ENCODE assay signal across 1 cellular context in the genomic region with DNA sequence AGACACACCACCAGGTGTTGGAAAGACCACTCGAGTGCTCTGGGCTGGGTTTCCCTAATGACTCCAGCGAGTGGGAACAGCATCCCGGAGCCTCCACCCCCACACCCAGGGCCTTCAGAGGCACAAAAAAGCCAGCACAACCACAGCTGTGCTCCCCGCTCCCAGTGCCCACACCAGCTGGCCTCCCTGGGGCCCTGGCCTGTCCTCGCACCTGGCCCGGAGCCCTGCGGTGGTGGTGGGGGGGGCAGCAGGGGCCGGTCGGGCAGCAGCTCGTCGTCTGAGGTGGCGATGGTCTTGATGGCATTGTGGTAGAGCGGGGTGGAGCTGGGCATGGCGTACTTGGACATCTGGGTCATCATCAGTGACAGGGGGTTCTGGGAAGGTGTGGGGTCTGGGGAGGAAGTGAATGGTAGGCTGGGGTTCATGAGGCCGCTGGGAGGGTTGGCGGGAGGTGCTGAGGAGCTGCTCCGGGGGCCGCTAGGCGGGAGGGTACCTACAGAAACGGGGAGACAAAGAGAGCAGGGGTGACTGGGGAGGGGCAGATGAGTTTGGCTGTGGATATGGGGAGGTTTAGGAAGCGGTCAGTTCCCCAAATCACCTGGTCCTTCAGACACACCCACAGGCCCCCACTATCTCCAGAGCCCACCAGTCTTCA.
TF ChIP-seq lines count a peak whose summit lies in the region.

No MANE protein-coding gene starts in this region.

TF ChIP-seq in IMR-90, 13 proteins besides CTCF, POLR2A, EP300 and RAD21:
- no peak for TF ChIP-seq CEBPB (IDR thresholded peaks at IDR 0.05; ENCODE audit: low read depth, low read length)
- no peak for TF ChIP-seq RCOR1 (IDR thresholded peaks at IDR 0.05; ENCODE audit: insufficient replicate concordance, low read length)
- TF ChIP-seq NFE2L2 (IDR thresholded peaks at IDR 0.05; ENCODE audit: low read depth, low read length), result no peak
- TF ChIP-seq, protein P1, sequence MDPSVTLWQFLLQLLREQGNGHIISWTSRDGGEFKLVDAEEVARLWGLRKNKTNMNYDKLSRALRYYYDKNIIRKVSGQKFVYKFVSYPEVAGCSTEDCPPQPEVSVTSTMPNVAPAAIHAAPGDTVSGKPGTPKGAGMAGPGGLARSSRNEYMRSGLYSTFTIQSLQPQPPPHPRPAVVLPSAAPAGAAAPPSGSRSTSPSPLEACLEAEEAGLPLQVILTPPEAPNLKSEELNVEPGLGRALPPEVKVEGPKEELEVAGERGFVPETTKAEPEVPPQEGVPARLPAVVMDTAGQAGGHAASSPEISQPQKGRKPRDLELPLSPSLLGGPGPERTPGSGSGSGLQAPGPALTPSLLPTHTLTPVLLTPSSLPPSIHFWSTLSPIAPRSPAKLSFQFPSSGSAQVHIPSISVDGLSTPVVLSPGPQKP (IDR thresholded peaks at IDR 0.05; ENCODE audit: borderline replicate concordance, low read depth, low read length), result no peak
- no peak for TF ChIP-seq BHLHE40 (IDR thresholded peaks at IDR 0.05; ENCODE audit: low read depth, low read length)
- TF ChIP-seq USF2 (IDR thresholded peaks at IDR 0.05; ENCODE audit: low read depth, low read length), result no peak
- no peak for TF ChIP-seq CHD1 (IDR thresholded peaks at IDR 0.05; ENCODE audit: low read depth, low read length)
- TF ChIP-seq SMC3 (IDR thresholded peaks at IDR 0.05; ENCODE audit: low read depth, low read length), result no peak
- TF ChIP-seq RFX5 (IDR thresholded peaks at IDR 0.05; ENCODE audit: low read depth, low read length), result no peak
- TF ChIP-seq MAZ (IDR thresholded peaks at IDR 0.05; ENCODE audit: borderline replicate concordance, low read depth, low read length), result no peak
- no peak for TF ChIP-seq MAFK (IDR thresholded peaks at IDR 0.05; ENCODE audit: low read depth, low read length)
- no peak for TF ChIP-seq MXI1 (IDR thresholded peaks at IDR 0.05; ENCODE audit: borderline replicate concordance, low read depth, low read length)
- no peak for TF ChIP-seq FOS (IDR thresholded peaks at IDR 0.05; ENCODE audit: low read depth, low read length)
